Comparison of ENCODE assay signal across 3 cellular contexts in genomic region chr5:3191585-3191984, GRCh38.
"Had no signal": no experiment of that assay in that cellular context is flagged by ENCODE, and none has a peak within 500 bp of the region (broad histone marks: within the 10 kb centered on the region; RNA-seq: fewer than 3 reads in every experiment).

No MANE protein-coding gene starts in this region.

- H3K4me3 ChIP-seq: GM12878 had no signal

- ATAC-seq: GM12878 had no signal

- DNase-seq: GDM1, GF-D8 had no signal
